8 cellular contexts compared by ENCODE assay signal in genomic region chr6:28686446-28687027, GRCh38.
DNase-seq lines count a peak whose midpoint lies in the region; TF ChIP-seq lines count a peak whose summit lies in the region.
"Not testable (repeated sequence)": the region's sequence is repeated elsewhere in the genome, so short reads cannot be mapped to it uniquely, and the experiment has no call there.

No MANE protein-coding gene starts in this region.

- DNase-seq in AG04450 (ENCODE audit: low read depth, low spot score), result peak; percentile 26
- peak; percentile 37 for DNase-seq in GM12864 (ENCODE audit: low read depth)
- DNase-seq in NCI-H1048 (lab: John Stamatoyannopoulos, UW), result peak; percentile 61
- peak; percentile 94 for DNase-seq in OCI-M1 (lab: John Stamatoyannopoulos, UW)
- DNase-seq in activated CD4-positive, alpha-beta T cell treated with anti-CD3 and anti-CD28 coated beads, Interleukin-2, amount 50 U/mL, for 4 hours, result peak; percentile 10 to 29
- peak; percentile 90 for DNase-seq in dermis blood vessel endothelial cell
- DNase-seq in kidney epithelial cell (ENCODE audit: low read depth); skeletal muscle cell (ENCODE audit: low read depth): not testable (repeated sequence)

- not testable (repeated sequence) for H3K4me3 ChIP-seq in AG04450 (ENCODE audit: low read depth, low read length); GM12864 (ENCODE audit: low read depth, low read length); kidney epithelial cell (ENCODE audit: low read depth, low read length)
- H3K4me3 ChIP-seq in skeletal muscle cell (ENCODE audit: low read depth, low read length), result peak overlapping the region; percentile 30

- H3K9me3 ChIP-seq in AG04450 (ENCODE audit: control insufficient read depth, insufficient read depth, low read length), result not testable (repeated sequence)

- H3K36me3 ChIP-seq in kidney epithelial cell (ENCODE audit: control insufficient read depth, insufficient read depth, low read length), result not testable (repeated sequence)

- CTCF ChIA-PET in AG04450 (lab: Charles Lee), result interaction anchor here (0.7 to 2.3 kb wide), 5 partner anchors 10 to 940 kb away, joined by 3 to 11 read pairs (median 3); no protein-coding TSS in a partner anchor

- TF ChIP-seq CTCF in AG04450 (IDR thresholded peaks at IDR 0.05; ENCODE audit: low read depth, low read length) (peak; percentile 65), GM12864 (IDR thresholded peaks at IDR 0.05; ENCODE audit: low read depth, low read length, missing control alignments) (peak; percentile 63), kidney epithelial cell (IDR thresholded peaks at IDR 0.05; ENCODE audit: insufficient read depth, low read length, poor library complexity, severe bottlenecking) (peak; percentile 50)

- POLR2A ChIA-PET in AG04450 (lab: Yijun Ruan, JAX), result not testable (repeated sequence)

- not testable (repeated sequence) for H3K27ac ChIP-seq in AG04450 (ENCODE audit: low read depth, low read length)

- not testable (repeated sequence) for H3K27me3 ChIP-seq in AG04450 (ENCODE audit: control insufficient read depth, insufficient read depth, low read length); kidney epithelial cell (ENCODE audit: control insufficient read depth, insufficient read depth, low read length)
